1 cellular context compared by ENCODE assay signal in the genomic region with DNA sequence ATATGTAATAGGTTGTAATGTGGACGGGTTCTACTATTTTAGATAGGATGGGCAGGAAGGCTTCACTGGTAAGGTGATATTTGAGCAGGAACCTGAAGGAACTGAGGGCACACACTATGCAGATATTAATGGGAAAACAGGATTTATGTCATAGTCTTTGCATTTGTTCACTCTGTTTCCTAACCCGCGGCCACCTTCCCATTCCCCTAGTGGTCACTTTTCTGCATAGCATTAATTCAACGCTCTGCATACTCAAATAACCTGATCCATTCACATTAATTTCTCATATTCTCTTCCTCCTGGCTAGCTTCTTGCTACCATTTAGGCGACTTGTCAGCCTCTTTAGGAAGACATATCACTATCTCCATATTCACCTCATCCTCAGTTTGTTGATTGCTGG.
TF ChIP-seq lines count a peak whose summit lies in the region.

No MANE protein-coding gene starts in this region.

TF ChIP-seq in GM23338, 12 proteins besides CTCF, POLR2A, EP300 and RAD21 (continued from another document):
- no peak for TF ChIP-seq ZNF462 (CRISPR knock-in tag; IDR thresholded peaks at IDR 0.05)
